8 cellular contexts compared by ENCODE assay signal in genomic region chr12:8065991-8066594, GRCh38. TPM values are rescaled to one million over a fixed set of nuclear protein-coding genes. Genes with fewer than 3 reads are reported as not detected.
A peak's percentile ranks its signal among the peaks of the same experiment; 100 is the strongest.
DNase-seq lines count a peak whose midpoint lies in the region; ATAC-seq and TF ChIP-seq lines count a peak whose summit lies in the region.

Gene C3AR1 (minus strand): TSS chr12:8066359. CDS start chr12:8060185, 6,174 bp downstream.

- H3K36me3 Mint-ChIP-seq in type B pancreatic cell, result no peaks in the 10 kb centered on the region

- H3K27ac Mint-ChIP-seq in type B pancreatic cell, result no peak within 1 kb of the TSS

- no peaks in the 10 kb centered on the region for H3K27me3 Mint-ChIP-seq in type B pancreatic cell

- DNase-seq in HS-27A (ENCODE audit: low read depth), result peak; percentile 36
- peak; percentile 39 to 49 for DNase-seq in activated CD4-positive, alpha-beta T cell treated with anti-CD3 and anti-CD28 coated beads for 4 hours
- DNase-seq in esophagus muscularis mucosa (ENCODE audit: extremely low spot score), result no peak
- DNase-seq in osteoblast (ENCODE audit: insufficient read length, low spot score, missing footprints), result peak; percentile 72
- DNase-seq in SHP77 (lab: John Stamatoyannopoulos, UW), result no peak
- DNase-seq in LoVo (ENCODE audit: low spot score), result no peak
- DNase-seq in type B pancreatic cell (ENCODE audit: extremely low spot score, unreplicated experiment), result no peak

- TF ChIP-seq CTCF in esophagus muscularis mucosa (IDR thresholded peaks at IDR 0.05) (no peak), osteoblast (IDR thresholded peaks at IDR 0.05; ENCODE audit: extremely low read depth, low read depth, low read length) (no peak), type B pancreatic cell (conservative IDR thresholded peaks at IDR 0.05) (no peak)

- peak within 1 kb of the TSS; percentile 69 for H3K4me2 ChIP-seq in osteoblast (ENCODE audit: insufficient read depth, low read length)

- peak within 1 kb of the TSS in 3 of 4 donors; percentile 16 to 36 (median 28) for H3K4me3 ChIP-seq in esophagus muscularis mucosa
- H3K4me3 ChIP-seq in osteoblast (ENCODE audit: insufficient read depth, low read length), result peak within 1 kb of the TSS; percentile 2

- H3K36me3 ChIP-seq in esophagus muscularis mucosa (no peaks in the 10 kb centered on the region), osteoblast (ENCODE audit: insufficient read depth, low read length) (no peaks in the 10 kb centered on the region)

- H4K20me1 ChIP-seq in osteoblast (ENCODE audit: insufficient read depth, low read length), result no peaks in the 10 kb centered on the region

- no peak for TF ChIP-seq POLR2A in esophagus muscularis mucosa (IDR thresholded peaks at IDR 0.05; ENCODE audit: low read depth)

- H3K4me1 ChIP-seq in esophagus muscularis mucosa, result no peaks in the 10 kb centered on the region
- H3K4me1 ChIP-seq in osteoblast (ENCODE audit: insufficient read depth, low read length), result peaks cover 10% of the 10 kb centered on the region

- TF ChIP-seq EP300 in esophagus muscularis mucosa (IDR thresholded peaks at IDR 0.05), result no peak

- H3K9me3 ChIP-seq in esophagus muscularis mucosa (no peaks in the 10 kb centered on the region), osteoblast (ENCODE audit: low read depth, low read length) (no peaks in the 10 kb centered on the region)

- H3K9me3 Mint-ChIP-seq in type B pancreatic cell, result no peaks in the 10 kb centered on the region

- intact Hi-C loops in esophagus muscularis mucosa (cut with DNase I), result no loop called here

- ATAC-seq in GM19351 (IDR thresholded peaks at IDR 0.05; ENCODE audit: unreplicated experiment), result peak; percentile 66

- H2AFZ ChIP-seq in osteoblast (ENCODE audit: low read length), result peak within 1 kb of the TSS; percentile 76

- H3K4me1 Mint-ChIP-seq in type B pancreatic cell (ENCODE audit: unreplicated experiment), result no peaks in the 10 kb centered on the region

- H3K27ac ChIP-seq in esophagus muscularis mucosa (replicated peaks in 1 of 4) (peak within 1 kb of the TSS in 2 of 4 donors; percentile 48 to 53), osteoblast (ENCODE audit: low read depth, low read length) (peak within 1 kb of the TSS; percentile 24)

- 66% methylated on average over 2 of the region's 2 CpGs for WGBS in esophagus muscularis mucosa

- no peaks in the 10 kb centered on the region for H3K79me2 ChIP-seq in osteoblast (ENCODE audit: insufficient read depth, low read length)

- H3K4me3 Mint-ChIP-seq in type B pancreatic cell, result no peak within 1 kb of the TSS

- no peaks in the 10 kb centered on the region for H3K27me3 ChIP-seq in esophagus muscularis mucosa
- no peaks in the 10 kb centered on the region for H3K27me3 ChIP-seq in osteoblast (ENCODE audit: insufficient read depth, low read length)

RNA-seq across cellular contexts. Expression of gene C3AR1, which starts in this region (rescaled TPM):
- total RNA-seq in esophagus muscularis mucosa (10 to 100 TPM in 1 of 4 donors, 1 to 10 TPM in 3; 4.9 to 18.7 (median 9.0) TPM), osteoblast (0.29 and 0.72 TPM in 2 replicates), type B pancreatic cell (ENCODE audit: low replicate concordance) (not detected in 2 replicates)

Comparison
In these comparisons a context has a peak if more than half of its experiments do, and no peak if none do; other contexts are left out.
1. Peak in DNase-seq, H3K4me3 ChIP-seq, H3K27ac ChIP-seq and H3K4me2 ChIP-seq in osteoblast; RNA of the gene not detected or under 1 TPM.
2. DNase-seq: peak in HS-27A (single experiment) and activated CD4-positive, alpha-beta T cell treated with anti-CD3 and anti-CD28 coated beads for 4 hours (2 of 2); none in esophagus muscularis mucosa (single experiment), SHP77 (0 of 2), LoVo (single experiment) and type B pancreatic cell (single experiment).